In the genomic region with DNA sequence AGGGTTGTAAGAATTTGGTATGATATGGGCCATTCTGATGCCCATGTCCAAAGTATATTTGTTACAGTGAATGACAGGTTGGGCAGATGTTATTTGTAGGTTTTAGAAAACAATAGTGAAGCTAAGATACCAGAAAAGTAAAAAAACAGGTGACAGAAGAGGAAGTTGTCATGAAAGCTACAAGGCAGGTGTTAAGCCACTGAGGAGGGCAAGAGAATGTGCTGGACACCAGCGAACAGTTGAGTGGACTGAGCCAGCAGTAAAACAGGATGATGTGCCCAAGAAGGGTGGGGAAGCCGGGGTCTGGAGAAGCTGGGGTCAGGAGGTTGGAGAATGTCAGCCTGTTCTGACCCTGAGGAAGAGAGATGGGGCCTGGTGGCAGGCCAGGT, we compare ENCODE assay signal across 22 cellular contexts.
DNase-seq lines count a peak whose midpoint lies in the region; ATAC-seq and TF ChIP-seq lines count a peak whose summit lies in the region.
"Had no signal": no experiment of that assay in that cellular context is flagged by ENCODE, and none has a peak within 500 bp of the region (broad histone marks: within the 10 kb centered on the region; RNA-seq: fewer than 3 reads in every experiment).

No MANE protein-coding gene starts in this region.

- POLR2A ChIA-PET in activated CD4-positive, alpha-beta memory T cell treated with anti-CD3 and anti-CD28 coated beads, Interleukin-2, amount 10 ng/mL, durations not matched to agents 7 days and 5 days (lab: Charles Lee) = no interaction called here
- POLR2A ChIA-PET in activated CD4-positive, alpha-beta memory T cell treated with anti-CD3 and anti-CD28 coated beads for 36 hours (lab: Charles Lee) = no interaction called here

- H3K4me1 Mint-ChIP-seq in activated CD4-positive, alpha-beta memory T cell treated with anti-CD3 and anti-CD28 coated beads, Interleukin-2, amount 10 ng/mL, durations not matched to agents 7 days and 5 days = peaks cover 22% of the 10 kb centered on the region
- H3K4me1 Mint-ChIP-seq in activated CD4-positive, alpha-beta memory T cell treated with anti-CD3 and anti-CD28 coated beads for 36 hours (ENCODE audit: low read depth) = peaks cover 4% of the 10 kb centered on the region
- peaks cover 19% of the 10 kb centered on the region for H3K4me1 Mint-ChIP-seq in activated T-helper 1 cell treated with anti-CD3 and anti-CD28 coated beads, Interleukin-12 subunit alpha, Interleukin-12 subunit beta, Interleukin-2, Interleukin-4 antibody, amounts not matched to agents 30 ng/mL and 10 ng/mL and 1 ng/mL, durations not matched to agents 14 hours and 24 hours and 36 hours (ENCODE audit: low read depth)
- peaks cover 7% of the 10 kb centered on the region for H3K4me1 Mint-ChIP-seq in mesothelial cell of epicardium

- no peak overlapping the region for H3K4me3 Mint-ChIP-seq in activated CD4-positive, alpha-beta memory T cell treated with anti-CD3 and anti-CD28 coated beads, Interleukin-2, amount 10 ng/mL, durations not matched to agents 7 days and 5 days
- no peak overlapping the region for H3K4me3 Mint-ChIP-seq in activated CD4-positive, alpha-beta memory T cell treated with anti-CD3 and anti-CD28 coated beads for 36 hours
- H3K4me3 Mint-ChIP-seq in activated T-helper 1 cell treated with anti-CD3 and anti-CD28 coated beads, Interleukin-12 subunit alpha, Interleukin-12 subunit beta, Interleukin-2, Interleukin-4 antibody, amounts not matched to agents 30 ng/mL and 10 ng/mL and 1 ng/mL, durations not matched to agents 14 hours and 24 hours and 36 hours = no peak overlapping the region
- H3K4me3 Mint-ChIP-seq in mesothelial cell of epicardium = no peak overlapping the region
- H3K4me3 Mint-ChIP-seq: activated naive CD4-positive, alpha-beta T cell treated with anti-CD3 and anti-CD28 coated beads for 36 hours; dendritic cell treated with granulocyte-macrophage colony-stimulating factor and Interleukin-4, amounts not matched to agents 40 ng/mL and 50 ng/mL, for 4 days; H9 had no signal

- no peaks in the 10 kb centered on the region for H3K9me3 Mint-ChIP-seq in activated CD4-positive, alpha-beta memory T cell treated with anti-CD3 and anti-CD28 coated beads, Interleukin-2, amount 10 ng/mL, durations not matched to agents 7 days and 5 days
- no peaks in the 10 kb centered on the region for H3K9me3 Mint-ChIP-seq in activated CD4-positive, alpha-beta memory T cell treated with anti-CD3 and anti-CD28 coated beads for 36 hours
- H3K9me3 Mint-ChIP-seq in activated T-helper 1 cell treated with anti-CD3 and anti-CD28 coated beads, Interleukin-12 subunit alpha, Interleukin-12 subunit beta, Interleukin-2, Interleukin-4 antibody, amounts not matched to agents 30 ng/mL and 10 ng/mL and 1 ng/mL, durations not matched to agents 14 hours and 24 hours and 36 hours = no peaks in the 10 kb centered on the region
- H3K9me3 Mint-ChIP-seq in mesothelial cell of epicardium = no peaks in the 10 kb centered on the region
- H3K9me3 Mint-ChIP-seq: activated naive CD4-positive, alpha-beta T cell treated with anti-CD3 and anti-CD28 coated beads for 36 hours; dendritic cell treated with granulocyte-macrophage colony-stimulating factor and Interleukin-4, amounts not matched to agents 40 ng/mL and 50 ng/mL, for 4 days; H9 had no signal

- CTCF ChIA-PET in activated CD4-positive, alpha-beta memory T cell treated with anti-CD3 and anti-CD28 coated beads, Interleukin-2, amount 10 ng/mL, durations not matched to agents 7 days and 5 days (lab: Charles Lee) = interaction anchor here (1.0 to 1.2 kb wide), 3 partner anchors 17 to 83 kb away, joined by 3 read pairs; a partner anchor contains a TSS
- CTCF ChIA-PET in activated CD4-positive, alpha-beta memory T cell treated with anti-CD3 and anti-CD28 coated beads for 36 hours (lab: Charles Lee) = no interaction called here

- intact Hi-C loops in activated CD4-positive, alpha-beta memory T cell treated with anti-CD3 and anti-CD28 coated beads for 36 hours (cut with micrococcal nuclease) = no loop called here
- intact Hi-C loops in activated T-helper 1 cell treated with anti-CD3 and anti-CD28 coated beads, Interleukin-12 subunit alpha, Interleukin-12 subunit beta, Interleukin-2, Interleukin-4 antibody, amounts not matched to agents 30 ng/mL and 10 ng/mL and 1 ng/mL, durations not matched to agents 14 hours and 24 hours and 36 hours (cut with micrococcal nuclease) = no loop called here

- peaks cover 17% of the 10 kb centered on the region for H3K36me3 Mint-ChIP-seq in activated CD4-positive, alpha-beta memory T cell treated with anti-CD3 and anti-CD28 coated beads, Interleukin-2, amount 10 ng/mL, durations not matched to agents 7 days and 5 days (ENCODE audit: low read depth)
- H3K36me3 Mint-ChIP-seq in activated CD4-positive, alpha-beta memory T cell treated with anti-CD3 and anti-CD28 coated beads for 36 hours = peaks cover 5% of the 10 kb centered on the region
- H3K36me3 Mint-ChIP-seq in activated T-helper 1 cell treated with anti-CD3 and anti-CD28 coated beads, Interleukin-12 subunit alpha, Interleukin-12 subunit beta, Interleukin-2, Interleukin-4 antibody, amounts not matched to agents 30 ng/mL and 10 ng/mL and 1 ng/mL, durations not matched to agents 14 hours and 24 hours and 36 hours (ENCODE audit: low read depth) = peaks cover 4% of the 10 kb centered on the region
- H3K36me3 Mint-ChIP-seq in mesothelial cell of epicardium = no peaks in the 10 kb centered on the region

- peak overlapping the region; percentile 17 for H3K27ac Mint-ChIP-seq in activated CD4-positive, alpha-beta memory T cell treated with anti-CD3 and anti-CD28 coated beads, Interleukin-2, amount 10 ng/mL, durations not matched to agents 7 days and 5 days
- no peak overlapping the region for H3K27ac Mint-ChIP-seq in activated CD4-positive, alpha-beta memory T cell treated with anti-CD3 and anti-CD28 coated beads for 36 hours
- peak overlapping the region; percentile 29 for H3K27ac Mint-ChIP-seq in activated T-helper 1 cell treated with anti-CD3 and anti-CD28 coated beads, Interleukin-12 subunit alpha, Interleukin-12 subunit beta, Interleukin-2, Interleukin-4 antibody, amounts not matched to agents 30 ng/mL and 10 ng/mL and 1 ng/mL, durations not matched to agents 14 hours and 24 hours and 36 hours
- H3K27ac Mint-ChIP-seq in mesothelial cell of epicardium = peak overlapping the region; percentile 19
- H3K27ac Mint-ChIP-seq: activated naive CD4-positive, alpha-beta T cell treated with anti-CD3 and anti-CD28 coated beads for 36 hours; dendritic cell treated with granulocyte-macrophage colony-stimulating factor and Interleukin-4, amounts not matched to agents 40 ng/mL and 50 ng/mL, for 4 days had no signal

- DNase-seq in activated CD4-positive, alpha-beta memory T cell treated with anti-CD3 and anti-CD28 coated beads, Interleukin-2, amount 10 ng/mL, durations not matched to agents 7 days and 5 days = no peak
- DNase-seq in activated CD4-positive, alpha-beta memory T cell treated with anti-CD3 and anti-CD28 coated beads for 36 hours = no peak
- no peak for DNase-seq in activated T-helper 1 cell treated with anti-CD3 and anti-CD28 coated beads, Interleukin-12 subunit alpha, Interleukin-12 subunit beta, Interleukin-2, Interleukin-4 antibody, amounts not matched to agents 30 ng/mL and 10 ng/mL and 1 ng/mL, durations not matched to agents 14 hours and 24 hours and 36 hours (ENCODE audit: low spot score)
- DNase-seq in mesothelial cell of epicardium (ENCODE audit: low spot score in 2 of 2, unreplicated experiment in 2 of 2) (no peak), HuH-7 (ENCODE audit: low spot score) (no peak), UCSD-AML1 (lab: John Stamatoyannopoulos, UW; ENCODE audit: unreplicated experiment) (no peak), NCI-H1417 (lab: John Stamatoyannopoulos, UW) (no peak)
- DNase-seq: activated CD4-positive, CD25-positive, alpha-beta regulatory T cell; activated naive CD4-positive, alpha-beta T cell treated with anti-CD3 and anti-CD28 coated beads for 36 hours; activated T-cell treated with anti-CD3 and anti-CD28 coated beads, Interleukin-2, amount 50 U/mL, for 48 hours; DMS79; GF-D8; H9; kidney; NCI-H1092 treated with DMSO at 0.1 percent for 48 hours; NCI-H1930; NCI-H526; small intestine; stimulated activated CD4-positive, alpha-beta T cell treated with anti-CD3 and anti-CD28 coated beads, Interleukin-2, amount 100 ng/mL, for 24 hours; uterus had no signal

- H3K27me3 Mint-ChIP-seq in activated CD4-positive, alpha-beta memory T cell treated with anti-CD3 and anti-CD28 coated beads, Interleukin-2, amount 10 ng/mL, durations not matched to agents 7 days and 5 days = no peaks in the 10 kb centered on the region
- no peaks in the 10 kb centered on the region for H3K27me3 Mint-ChIP-seq in activated CD4-positive, alpha-beta memory T cell treated with anti-CD3 and anti-CD28 coated beads for 36 hours
- no peaks in the 10 kb centered on the region for H3K27me3 Mint-ChIP-seq in activated T-helper 1 cell treated with anti-CD3 and anti-CD28 coated beads, Interleukin-12 subunit alpha, Interleukin-12 subunit beta, Interleukin-2, Interleukin-4 antibody, amounts not matched to agents 30 ng/mL and 10 ng/mL and 1 ng/mL, durations not matched to agents 14 hours and 24 hours and 36 hours (ENCODE audit: insufficient read depth)
- no peaks in the 10 kb centered on the region for H3K27me3 Mint-ChIP-seq in mesothelial cell of epicardium (ENCODE audit: low read depth)
- H3K27me3 Mint-ChIP-seq: dendritic cell treated with granulocyte-macrophage colony-stimulating factor and Interleukin-4, amounts not matched to agents 40 ng/mL and 50 ng/mL, for 4 days had no signal

- no peak for TF ChIP-seq CTCF in mesothelial cell of epicardium (IDR thresholded peaks at IDR 0.05; ENCODE audit: unreplicated experiment)

- peak; percentile 61 for ATAC-seq in GM21529 (IDR thresholded peaks at IDR 0.05; ENCODE audit: unreplicated experiment)
